1 cellular context compared by ENCODE assay signal in the genomic region with DNA sequence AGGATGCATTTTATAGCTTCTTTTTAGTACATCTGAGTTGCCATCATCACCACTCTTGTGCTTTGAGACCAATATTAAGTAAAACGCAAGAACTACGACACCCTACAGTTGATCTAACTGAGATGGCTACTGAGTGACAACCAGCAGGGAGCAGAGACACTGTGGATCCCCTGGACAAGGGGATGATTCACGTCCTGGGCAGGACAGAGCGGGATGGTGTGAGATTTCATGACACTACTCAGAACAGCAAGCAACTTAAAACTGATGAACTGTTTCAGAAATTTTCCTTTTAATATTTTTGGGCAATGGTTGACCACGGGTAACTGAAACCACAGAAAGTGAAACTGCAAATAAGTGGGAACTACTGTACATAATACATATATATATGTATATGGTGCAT.
TF ChIP-seq lines count a peak whose summit lies in the region.

No MANE protein-coding gene starts in this region.

TF ChIP-seq in IMR-90, 13 proteins besides CTCF, POLR2A, EP300 and RAD21 (continued from another document):
- no peak for TF ChIP-seq FOS (IDR thresholded peaks at IDR 0.05; ENCODE audit: low read depth, low read length)
- TF ChIP-seq, protein P1, sequence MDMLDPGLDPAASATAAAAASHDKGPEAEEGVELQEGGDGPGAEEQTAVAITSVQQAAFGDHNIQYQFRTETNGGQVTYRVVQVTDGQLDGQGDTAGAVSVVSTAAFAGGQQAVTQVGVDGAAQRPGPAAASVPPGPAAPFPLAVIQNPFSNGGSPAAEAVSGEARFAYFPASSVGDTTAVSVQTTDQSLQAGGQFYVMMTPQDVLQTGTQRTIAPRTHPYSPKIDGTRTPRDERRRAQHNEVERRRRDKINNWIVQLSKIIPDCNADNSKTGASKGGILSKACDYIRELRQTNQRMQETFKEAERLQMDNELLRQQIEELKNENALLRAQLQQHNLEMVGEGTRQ (IDR thresholded peaks at IDR 0.05; ENCODE audit: low read depth, low read length) = no peak
- TF ChIP-seq NFE2L2 (IDR thresholded peaks at IDR 0.05; ENCODE audit: low read depth, low read length) = no peak
- no peak for TF ChIP-seq MAZ (IDR thresholded peaks at IDR 0.05; ENCODE audit: borderline replicate concordance, low read depth, low read length)
- no peak for TF ChIP-seq BHLHE40 (IDR thresholded peaks at IDR 0.05; ENCODE audit: low read depth, low read length)
- TF ChIP-seq RFX5 (IDR thresholded peaks at IDR 0.05; ENCODE audit: low read depth, low read length) = no peak
- no peak for TF ChIP-seq SMC3 (IDR thresholded peaks at IDR 0.05; ENCODE audit: low read depth, low read length)
